Comparison of ENCODE assay signal across 18 cellular contexts in the genomic region with DNA sequence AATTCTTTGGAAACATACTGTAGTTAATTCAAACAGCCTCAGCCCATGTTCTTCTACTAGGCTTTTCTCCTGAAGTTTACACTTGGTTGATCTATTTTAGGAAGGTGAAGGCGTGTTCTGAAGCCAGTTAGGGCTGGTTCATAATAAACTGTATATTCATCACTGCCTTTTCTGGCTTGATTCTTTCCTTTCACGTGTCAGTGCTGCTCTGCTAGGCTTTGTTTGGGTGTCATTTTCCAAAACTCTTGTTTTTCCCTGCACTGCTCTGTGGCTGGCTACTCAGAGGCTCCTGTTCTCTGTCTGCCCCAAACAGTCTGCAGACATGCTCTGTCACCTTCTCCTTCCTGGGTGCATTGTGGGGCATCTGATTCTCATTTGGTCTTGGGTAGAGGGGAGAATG.
DNase-seq lines count a peak whose midpoint lies in the region; ATAC-seq and TF ChIP-seq lines count a peak whose summit lies in the region.
"Had no signal": no experiment of that assay in that cellular context is flagged by ENCODE, and none has a peak within 500 bp of the region (broad histone marks: within the 10 kb centered on the region; RNA-seq: fewer than 3 reads in every experiment).

No MANE protein-coding gene starts in this region.

- ATAC-seq in left cardiac atrium (peak; percentile 34 to 35), GM18517 (IDR thresholded peaks at IDR 0.05; ENCODE audit: unreplicated experiment) (no peak)
- no peak for ATAC-seq in activated T-cell treated with anti-CD3 and anti-CD28 coated beads, Interleukin-2, amount 50 U/mL, for 72 hours (replicated peaks in 1 of 2)
- ATAC-seq in stimulated activated naive CD8-positive, alpha-beta T cell treated with anti-CD3 and anti-CD28 coated beads, Interleukin-15, amount 100 ng/mL, for 72 hours, result no peak
- ATAC-seq: naive thymus-derived CD4-positive, alpha-beta T cell; PC-3 had no signal

- H3K27ac ChIP-seq in right atrium auricular region (no peak overlapping the region), uterus (peak overlapping the region; percentile 30 to 34)

- H3K36me3 ChIP-seq in right atrium auricular region (no peaks in the 10 kb centered on the region), uterus (no peaks in the 10 kb centered on the region)

- no peaks in the 10 kb centered on the region for H3K4me1 Mint-ChIP-seq in activated T-cell treated with anti-CD3 and anti-CD28 coated beads, Interleukin-2, amount 50 U/mL, for 72 hours (ENCODE audit: low read depth)
- H3K4me1 Mint-ChIP-seq in stimulated activated naive CD8-positive, alpha-beta T cell treated with anti-CD3 and anti-CD28 coated beads, Interleukin-15, amount 100 ng/mL, for 72 hours, result no peaks in the 10 kb centered on the region
- H3K4me1 Mint-ChIP-seq: endodermal cell; IgD-negative memory B cell; naive thymus-derived CD4-positive, alpha-beta T cell had no signal

- peaks cover 0 to 7% of the 10 kb centered on the region in 2 donors for H3K4me1 ChIP-seq in right atrium auricular region
- H3K4me1 ChIP-seq in uterus, result no peaks in the 10 kb centered on the region

- no peak for TF ChIP-seq CTCF in right atrium auricular region (IDR thresholded peaks at IDR 0.05)
- TF ChIP-seq CTCF in uterus (IDR thresholded peaks at IDR 0.05), result no peak

- H3K4me3 Mint-ChIP-seq in activated T-cell treated with anti-CD3 and anti-CD28 coated beads, Interleukin-2, amount 50 U/mL, for 72 hours, result no peak overlapping the region
- H3K4me3 Mint-ChIP-seq in stimulated activated naive CD8-positive, alpha-beta T cell treated with anti-CD3 and anti-CD28 coated beads, Interleukin-15, amount 100 ng/mL, for 72 hours, result no peak overlapping the region
- H3K4me3 Mint-ChIP-seq: endodermal cell; IgD-negative memory B cell; naive thymus-derived CD4-positive, alpha-beta T cell had no signal

- DNase-seq in left cardiac atrium (no peak), right atrium auricular region (ENCODE audit: low spot score) (no peak), fibroblast of gingiva (ENCODE audit: low read depth) (peak; percentile 10), myocyte (ENCODE audit: low read depth) (peak; percentile 79), uterus (no peak)
- no peak for DNase-seq in activated T-cell treated with anti-CD3 and anti-CD28 coated beads, Interleukin-2, amount 50 U/mL, for 72 hours
- no peak for DNase-seq in stimulated activated naive CD8-positive, alpha-beta T cell treated with anti-CD3 and anti-CD28 coated beads, Interleukin-15, amount 100 ng/mL, for 72 hours
- DNase-seq: activated gamma-delta T cell treated with Interleukin-2 at 50 U/mL for 16 hours; endodermal cell; GOT3; naive thymus-derived CD4-positive, alpha-beta T cell; NCI-H1105 treated with DMSO at 0.1 percent for 48 hours; NCI-H524; PC-3; stimulated activated naive CD4-positive, alpha-beta T cell had no signal

- no peak overlapping the region for H3K4me3 ChIP-seq in right atrium auricular region
- H3K4me3 ChIP-seq in uterus, result no peak overlapping the region
- H3K4me3 ChIP-seq: skin epidermis had no signal

- intact Hi-C loops in left cardiac atrium (cut with DNase I) (no loop called here), uterus (cut with DNase I; ENCODE audit: low total_unique reads) (no loop called here)

- no peaks in the 10 kb centered on the region for H3K27me3 Mint-ChIP-seq in activated T-cell treated with anti-CD3 and anti-CD28 coated beads, Interleukin-2, amount 50 U/mL, for 72 hours (ENCODE audit: low read depth)
- no peaks in the 10 kb centered on the region for H3K27me3 Mint-ChIP-seq in stimulated activated naive CD8-positive, alpha-beta T cell treated with anti-CD3 and anti-CD28 coated beads, Interleukin-15, amount 100 ng/mL, for 72 hours
- H3K27me3 Mint-ChIP-seq: IgD-negative memory B cell had no signal

- H3K27me3 ChIP-seq in right atrium auricular region (no peaks in the 10 kb centered on the region), uterus (no peaks in the 10 kb centered on the region)

- TF ChIP-seq POLR2A in uterus (IDR thresholded peaks at IDR 0.05), result no peak

- no peaks in the 10 kb centered on the region for H3K9me3 Mint-ChIP-seq in activated T-cell treated with anti-CD3 and anti-CD28 coated beads, Interleukin-2, amount 50 U/mL, for 72 hours
- no peaks in the 10 kb centered on the region for H3K9me3 Mint-ChIP-seq in stimulated activated naive CD8-positive, alpha-beta T cell treated with anti-CD3 and anti-CD28 coated beads, Interleukin-15, amount 100 ng/mL, for 72 hours
- H3K9me3 Mint-ChIP-seq: endodermal cell had no signal

- H3K9me3 ChIP-seq in right atrium auricular region (no peaks in the 10 kb centered on the region), uterus (no peaks in the 10 kb centered on the region)

- H3K36me3 Mint-ChIP-seq in activated T-cell treated with anti-CD3 and anti-CD28 coated beads, Interleukin-2, amount 50 U/mL, for 72 hours (ENCODE audit: insufficient read depth in 2 of 2), result no peaks in the 10 kb centered on the region
- H3K36me3 Mint-ChIP-seq: IgD-negative memory B cell; naive thymus-derived CD4-positive, alpha-beta T cell had no signal

- no peak overlapping the region for H3K27ac Mint-ChIP-seq in activated T-cell treated with anti-CD3 and anti-CD28 coated beads, Interleukin-2, amount 50 U/mL, for 72 hours
- H3K27ac Mint-ChIP-seq in stimulated activated naive CD8-positive, alpha-beta T cell treated with anti-CD3 and anti-CD28 coated beads, Interleukin-15, amount 100 ng/mL, for 72 hours, result no peak overlapping the region
- H3K27ac Mint-ChIP-seq: endodermal cell; IgD-negative memory B cell; naive thymus-derived CD4-positive, alpha-beta T cell had no signal

Comparison
In these comparisons a context has a peak if more than half of its experiments do, and no peak if none do; other contexts are left out.
1. ATAC-seq: peak in left cardiac atrium (2 of 2); none in GM18517 (single experiment), activated T-cell treated with anti-CD3 and anti-CD28 coated beads, Interleukin-2, amount 50 U/mL, for 72 hours (0 of 2) and stimulated activated naive CD8-positive, alpha-beta T cell treated with anti-CD3 and anti-CD28 coated beads, Interleukin-15, amount 100 ng/mL, for 72 hours (single experiment).
2. DNase-seq: peak in fibroblast of gingiva (single experiment) and myocyte (single experiment); none in left cardiac atrium (single experiment), right atrium auricular region (single experiment), uterus (0 of 2), activated T-cell treated with anti-CD3 and anti-CD28 coated beads, Interleukin-2, amount 50 U/mL, for 72 hours (0 of 2) and stimulated activated naive CD8-positive, alpha-beta T cell treated with anti-CD3 and anti-CD28 coated beads, Interleukin-15, amount 100 ng/mL, for 72 hours (0 of 2).
3. H3K27ac ChIP-seq: peak in uterus (2 of 2); none in right atrium auricular region (0 of 2).